Comparison of ENCODE assay signal across 26 cellular contexts in the genomic region with DNA sequence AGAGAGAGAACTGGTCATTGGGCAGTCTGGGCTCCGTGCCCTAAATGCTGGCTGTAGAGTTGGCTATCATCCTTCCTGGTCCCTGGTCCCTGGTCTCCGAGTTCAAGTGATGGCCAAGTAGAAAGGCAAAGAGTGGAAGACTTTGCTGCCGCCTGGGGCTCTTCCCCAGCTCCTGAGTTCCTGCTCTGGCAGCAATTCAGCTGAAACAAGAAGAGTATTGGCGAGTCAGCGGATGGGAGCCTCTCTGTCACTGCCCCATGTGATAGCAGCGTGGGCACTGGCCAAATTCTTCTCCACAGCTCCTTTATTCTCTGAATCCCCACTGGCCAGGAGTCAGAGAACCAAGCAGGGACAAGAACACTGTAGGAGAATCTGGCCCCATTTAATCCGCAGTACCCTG.
A peak's percentile ranks its signal among the peaks of the same experiment; 100 is the strongest.
DNase-seq lines count a peak whose midpoint lies in the region; ATAC-seq and TF ChIP-seq lines count a peak whose summit lies in the region.
"Had no signal": no experiment of that assay in that cellular context is flagged by ENCODE, and none has a peak within 500 bp of the region (broad histone marks: within the 10 kb centered on the region; RNA-seq: fewer than 3 reads in every experiment).

No MANE protein-coding gene starts in this region.

- ATAC-seq in T-cell (replicated peaks in 1 of 4), result no peak
- ATAC-seq: activated T-helper 17 cell treated with anti-CD3 and anti-CD28 coated beads, Interleukin-2, amount 50 U/mL, for 72 hours; foreskin keratinocyte; HCT116 had no signal

- POLR2A ChIA-PET in T-cell (lab: Charles Lee), result interaction anchor here in 1 of 2 donors (0.6 kb wide), 1 partner anchor 9 kb away, joined by 3 read pairs; no protein-coding TSS in a partner anchor

- H3K27ac Mint-ChIP-seq in T-cell, result no peak overlapping the region
- no peak overlapping the region for H3K27ac Mint-ChIP-seq in activated naive CD4-positive, alpha-beta T cell treated with anti-CD3 and anti-CD28 coated beads, Interleukin-2, amount 10 ng/mL, durations not matched to agents 7 days and 5 days
- H3K27ac Mint-ChIP-seq: activated naive CD8-positive, alpha-beta T cell treated with anti-CD3 and anti-CD28 coated beads for 36 hours; activated T-helper 17 cell treated with anti-CD3 and anti-CD28 coated beads, Interleukin-2, amount 50 U/mL, for 72 hours had no signal

- intact Hi-C loops in esophagus squamous epithelium (cut with DNase I), result no loop called here

- in situ Hi-C loops in G401 (cut with HindIII; ENCODE audit: low sequenced_read_pairs), result no loop called here

- DNase-seq in G401 (ENCODE audit: low spot score), result peak; percentile 54
- peak; percentile 27 for DNase-seq in astrocyte of the hippocampus (ENCODE audit: low read depth, low spot score)
- peak; percentile 90 to 94 for DNase-seq in hippocampal formation (lab: John Stamatoyannopoulos, UW)
- DNase-seq in pons (ENCODE audit: low spot score), result peak; percentile 99
- no peak for DNase-seq in esophagus squamous epithelium (lab: John Stamatoyannopoulos, UW)
- DNase-seq in NCI-H2196 (lab: John Stamatoyannopoulos, UW; ENCODE audit: unreplicated experiment), result no peak
- DNase-seq in T-cell, result no peak
- DNase-seq in activated naive CD4-positive, alpha-beta T cell treated with anti-CD3 and anti-CD28 coated beads, Interleukin-2, amount 10 ng/mL, durations not matched to agents 7 days and 5 days, result no peak
- DNase-seq: activated CD4-positive, alpha-beta T cell treated with anti-CD3 and anti-CD28 coated beads, Interleukin-2, amount 50 U/mL, for 4 hours; activated CD4-positive, CD25-positive, alpha-beta regulatory T cell; activated CD8-positive, alpha-beta memory T cell treated with anti-CD3 and anti-CD28 coated beads, Interleukin-2, amount 50 U/mL, for 4 hours; activated naive CD8-positive, alpha-beta T cell treated with anti-CD3 and anti-CD28 coated beads for 36 hours; effector memory CD4-positive, alpha-beta T cell; EL; foreskin keratinocyte; kidney glomerular epithelial cell; NCI-H1930; NCI-H2227 treated with DMSO at 0.1 percent for 48 hours; SHP77 treated with DMSO at 0.1 percent for 48 hours; SW 1271 had no signal

- H3K27ac ChIP-seq in esophagus squamous epithelium, result no peak overlapping the region
- H3K27ac ChIP-seq: C4-2B, foreskin keratinocyte, suprapubic skin, vagina had no signal

- H3K27me3 ChIP-seq in esophagus squamous epithelium, result no peaks in the 10 kb centered on the region
- H3K27me3 ChIP-seq: foreskin keratinocyte, suprapubic skin, vagina had no signal

- H3K4me1 Mint-ChIP-seq in T-cell, result no peaks in the 10 kb centered on the region
- no peaks in the 10 kb centered on the region for H3K4me1 Mint-ChIP-seq in activated naive CD4-positive, alpha-beta T cell treated with anti-CD3 and anti-CD28 coated beads, Interleukin-2, amount 10 ng/mL, durations not matched to agents 7 days and 5 days
- H3K4me1 Mint-ChIP-seq: activated naive CD8-positive, alpha-beta T cell treated with anti-CD3 and anti-CD28 coated beads for 36 hours; activated T-helper 17 cell treated with anti-CD3 and anti-CD28 coated beads, Interleukin-2, amount 50 U/mL, for 72 hours had no signal

- H3K4me3 Mint-ChIP-seq in T-cell, result no peak overlapping the region
- H3K4me3 Mint-ChIP-seq in activated naive CD4-positive, alpha-beta T cell treated with anti-CD3 and anti-CD28 coated beads, Interleukin-2, amount 10 ng/mL, durations not matched to agents 7 days and 5 days, result no peak overlapping the region
- H3K4me3 Mint-ChIP-seq: activated naive CD8-positive, alpha-beta T cell treated with anti-CD3 and anti-CD28 coated beads for 36 hours; activated T-helper 17 cell treated with anti-CD3 and anti-CD28 coated beads, Interleukin-2, amount 50 U/mL, for 72 hours had no signal

- no peak overlapping the region for H3K4me3 ChIP-seq in esophagus squamous epithelium
- H3K4me3 ChIP-seq: lung, suprapubic skin, vagina had no signal

- TF ChIP-seq POLR2A in esophagus squamous epithelium (IDR thresholded peaks at IDR 0.05), result no peak

- H3K4me1 ChIP-seq in esophagus squamous epithelium, result no peaks in the 10 kb centered on the region
- H3K4me1 ChIP-seq: foreskin keratinocyte, suprapubic skin, vagina had no signal

- H3K9me3 ChIP-seq in esophagus squamous epithelium, result no peaks in the 10 kb centered on the region
- H3K9me3 ChIP-seq: suprapubic skin, vagina had no signal

- no peaks in the 10 kb centered on the region for H3K36me3 Mint-ChIP-seq in T-cell
- no peaks in the 10 kb centered on the region for H3K36me3 Mint-ChIP-seq in activated naive CD4-positive, alpha-beta T cell treated with anti-CD3 and anti-CD28 coated beads, Interleukin-2, amount 10 ng/mL, durations not matched to agents 7 days and 5 days
- H3K36me3 Mint-ChIP-seq: activated naive CD8-positive, alpha-beta T cell treated with anti-CD3 and anti-CD28 coated beads for 36 hours had no signal

- H3K36me3 ChIP-seq in esophagus squamous epithelium, result no peaks in the 10 kb centered on the region
- H3K36me3 ChIP-seq: suprapubic skin, vagina had no signal

- CTCF ChIA-PET in T-cell (lab: Charles Lee), result no interaction called here
- CTCF ChIA-PET in activated naive CD4-positive, alpha-beta T cell treated with anti-CD3 and anti-CD28 coated beads, Interleukin-2, amount 10 ng/mL, durations not matched to agents 7 days and 5 days (lab: Charles Lee), result no interaction called here

- no peaks in the 10 kb centered on the region for H3K9me3 Mint-ChIP-seq in T-cell
- H3K9me3 Mint-ChIP-seq in activated naive CD4-positive, alpha-beta T cell treated with anti-CD3 and anti-CD28 coated beads, Interleukin-2, amount 10 ng/mL, durations not matched to agents 7 days and 5 days, result no peaks in the 10 kb centered on the region
- H3K9me3 Mint-ChIP-seq: activated naive CD8-positive, alpha-beta T cell treated with anti-CD3 and anti-CD28 coated beads for 36 hours had no signal

- 35 to 48% methylated on average over 6 to 7 of the region's 7 CpGs for WGBS in esophagus squamous epithelium, 2 donors

- TF ChIP-seq CTCF in esophagus squamous epithelium (IDR thresholded peaks at IDR 0.05), result no peak

- peaks cover 0 to 3% of the 10 kb centered on the region in 2 donors for H3K27me3 Mint-ChIP-seq in T-cell
- H3K27me3 Mint-ChIP-seq in activated naive CD4-positive, alpha-beta T cell treated with anti-CD3 and anti-CD28 coated beads, Interleukin-2, amount 10 ng/mL, durations not matched to agents 7 days and 5 days, result no peaks in the 10 kb centered on the region

Comparison
In these comparisons a context has a peak if more than half of its experiments do, and no peak if none do; other contexts are left out.
1. DNase-seq: peak in G401 (single experiment), astrocyte of the hippocampus (single experiment), hippocampal formation (2 of 2) and pons (single experiment); none in esophagus squamous epithelium (single experiment), NCI-H2196 (single experiment), T-cell (0 of 34) and activated naive CD4-positive, alpha-beta T cell treated with anti-CD3 and anti-CD28 coated beads, Interleukin-2, amount 10 ng/mL, durations not matched to agents 7 days and 5 days (single experiment).